Comparison of ENCODE assay signal across 8 cellular contexts in genomic region chr19:17855333-17856152, GRCh38. TPM values are rescaled to one million over a fixed set of nuclear protein-coding genes. Genes with fewer than 3 reads are reported as not detected.
A peak's percentile ranks its signal among the peaks of the same experiment; 100 is the strongest.
DNase-seq lines count a peak whose midpoint lies in the region; ATAC-seq, FAIRE-seq and TF ChIP-seq lines count a peak whose summit lies in the region.

No MANE protein-coding gene starts in this region.

- no peaks in the 10 kb centered on the region for H3K9me3 ChIP-seq in colonic mucosa

- no peak overlapping the region for H3K4me3 ChIP-seq in colonic mucosa
- no peak overlapping the region for H3K4me3 ChIP-seq in lower leg skin (ENCODE audit: low read depth, poor library complexity, severe bottlenecking)

- POLR2A ChIA-PET in activated CD4-positive, alpha-beta T cell treated with anti-CD3 and anti-CD28 coated beads, Interleukin-2, amount 10 ng/mL, durations not matched to agents 7 days and 5 days (lab: Charles Lee): no interaction called here

- TF ChIP-seq CTCF in colonic mucosa (IDR thresholded peaks at IDR 0.05) (peak; percentile 98), lower leg skin (IDR thresholded peaks at IDR 0.05) (peak in 1 of 3 donors; percentile 93)

- H3K4me1 ChIP-seq in colonic mucosa: no peaks in the 10 kb centered on the region

- CTCF ChIA-PET in activated CD4-positive, alpha-beta T cell treated with anti-CD3 and anti-CD28 coated beads, Interleukin-2, amount 10 ng/mL, durations not matched to agents 7 days and 5 days (lab: Charles Lee): interaction anchor here (0.6 to 20.4 kb wide), 20 partner anchors 9 to 204 kb away, joined by 3 to 326 read pairs (median 3); partner anchors contain the start of genes CCDC124 and SLC5A5

- peak overlapping the region; percentile 74 for H3K27ac Mint-ChIP-seq in activated CD4-positive, alpha-beta T cell treated with anti-CD3 and anti-CD28 coated beads, Interleukin-2, amount 10 ng/mL, durations not matched to agents 7 days and 5 days

- peaks cover 23% of the 10 kb centered on the region for H3K4me1 Mint-ChIP-seq in activated CD4-positive, alpha-beta T cell treated with anti-CD3 and anti-CD28 coated beads, Interleukin-2, amount 10 ng/mL, durations not matched to agents 7 days and 5 days

- H3K9ac ChIP-seq in colonic mucosa (ENCODE audit: low read depth in 2 of 2, low read length in 2 of 2): no peak overlapping the region

- H3K4me3 Mint-ChIP-seq in activated CD4-positive, alpha-beta T cell treated with anti-CD3 and anti-CD28 coated beads, Interleukin-2, amount 10 ng/mL, durations not matched to agents 7 days and 5 days: no peak overlapping the region

- no peaks in the 10 kb centered on the region for H3K27me3 ChIP-seq in colonic mucosa

- no peaks in the 10 kb centered on the region for H3K36me3 ChIP-seq in colonic mucosa

- TF ChIP-seq POLR2A in H54 (IDR thresholded peaks at IDR 0.05; ENCODE audit: low read depth, low read length) (no peak), lower leg skin (IDR thresholded peaks at IDR 0.05) (no peak)

- no peak overlapping the region for H3K27ac ChIP-seq in colonic mucosa

- no peak for ATAC-seq in HG03039 (IDR thresholded peaks at IDR 0.05; ENCODE audit: unreplicated experiment)

- H3K36me3 Mint-ChIP-seq in activated CD4-positive, alpha-beta T cell treated with anti-CD3 and anti-CD28 coated beads, Interleukin-2, amount 10 ng/mL, durations not matched to agents 7 days and 5 days (ENCODE audit: low read depth): peaks cover 15% of the 10 kb centered on the region

- H3K9me3 Mint-ChIP-seq in activated CD4-positive, alpha-beta T cell treated with anti-CD3 and anti-CD28 coated beads, Interleukin-2, amount 10 ng/mL, durations not matched to agents 7 days and 5 days: peaks cover 3% of the 10 kb centered on the region

- no peaks in the 10 kb centered on the region for H3K27me3 Mint-ChIP-seq in activated CD4-positive, alpha-beta T cell treated with anti-CD3 and anti-CD28 coated beads, Interleukin-2, amount 10 ng/mL, durations not matched to agents 7 days and 5 days

- peak; percentile 83 for DNase-seq in AG08395 (ENCODE audit: low spot score)
- DNase-seq in H54 (ENCODE audit: insufficient read length, low spot score): peak; percentile 76
- peak; percentile 22 for DNase-seq in NCI-H526 treated with DMSO at 0.1 percent for 48 hours (lab: John Stamatoyannopoulos, UW)
- peak; percentile 90 for DNase-seq in activated CD4-positive, alpha-beta T cell treated with anti-CD3 and anti-CD28 coated beads, Interleukin-2, amount 10 ng/mL, durations not matched to agents 7 days and 5 days
- peak; percentile 91 for DNase-seq in colonic mucosa
- DNase-seq in lower leg skin (ENCODE audit: low spot score in 2 of 2): peak; percentile 77 to 97
- peak; percentile 88 for DNase-seq in stimulated activated CD8-positive, alpha-beta memory T cell treated with anti-CD3 and anti-CD28 coated beads, Interleukin-12 subunit alpha, Interleukin-12 subunit beta, amount 100 ng/mL, for 1 hour (ENCODE audit: low read depth)

- intact Hi-C loops in colonic mucosa (cut with DNase I): loop anchor here (10.0 kb wide), 2 partner anchors 151 to 391 kb away; partner anchors contain the start of gene NXNL1
- intact Hi-C loops in lower leg skin (cut with DNase I; ENCODE audit: low total_unique reads): loop anchor here (10.0 kb wide), 1 partner anchor 151 kb away; no protein-coding TSS in a partner anchor

- peak; percentile 75 for FAIRE-seq in H54 (lab: Jason Lieb, UNC)

- WGBS in lower leg skin, 2 donors: 12 to 17% methylated on average over 23 to 28 of the region's 28 CpGs

RNA-seq across cellular contexts. Expression of gene RPL18A, which starts 4.2 kb away (rescaled TPM):
- total RNA-seq in activated CD4-positive, alpha-beta T cell treated with anti-CD3 and anti-CD28 coated beads, Interleukin-2, amount 10 ng/mL, durations not matched to agents 7 days and 5 days: 1,000 to 10,000 TPM; 2,216 to 2,434 TPM
- total RNA-seq in colonic mucosa: 1,000 to 10,000 TPM; 1,592 to 1,923 TPM
- 1,000 to 10,000 TPM; 2,094 to 3,301 (median 2,396) TPM for total RNA-seq in lower leg skin

RNA-seq across cellular contexts. Expression of gene JAK3, which starts 7.8 kb away (rescaled TPM):
- total RNA-seq in activated CD4-positive, alpha-beta T cell treated with anti-CD3 and anti-CD28 coated beads, Interleukin-2, amount 10 ng/mL, durations not matched to agents 7 days and 5 days: 100 to 1,000 TPM; 172 to 176 TPM
- total RNA-seq in colonic mucosa (1 to 10 TPM; 3.1 to 4.0 TPM), lower leg skin (1 to 10 TPM; 2.1 to 4.0 (median 3.7) TPM)

RNA-seq across cellular contexts. Expression of gene SLC5A5, which starts 16.2 kb away (rescaled TPM):
- total RNA-seq in activated CD4-positive, alpha-beta T cell treated with anti-CD3 and anti-CD28 coated beads, Interleukin-2, amount 10 ng/mL, durations not matched to agents 7 days and 5 days: 1 to 10 TPM; 1.7 to 2.2 TPM
- total RNA-seq in colonic mucosa: not detected
- not detected for total RNA-seq in lower leg skin

RNA-seq across cellular contexts. Expression of gene INSL3, which starts 34.2 kb away (rescaled TPM):
- 1 to 10 TPM; 6.8 to 7.4 TPM for total RNA-seq in activated CD4-positive, alpha-beta T cell treated with anti-CD3 and anti-CD28 coated beads, Interleukin-2, amount 10 ng/mL, durations not matched to agents 7 days and 5 days
- total RNA-seq in colonic mucosa: not detected
- total RNA-seq in lower leg skin: not detected

Comparison
In these comparisons a context has a peak if more than half of its experiments do, and no peak if none do; other contexts are left out.
1. DNase-seq: peak in every context shown above with its lines; median percentile 91 in colonic mucosa; 90 in activated CD4-positive, alpha-beta T cell treated with anti-CD3 and anti-CD28 coated beads, Interleukin-2, amount 10 ng/mL, durations not matched to agents 7 days and 5 days; 88 in stimulated activated CD8-positive, alpha-beta memory T cell treated with anti-CD3 and anti-CD28 coated beads, Interleukin-12 subunit alpha, Interleukin-12 subunit beta, amount 100 ng/mL, for 1 hour; 87 in lower leg skin; 83 in AG08395; 76 in H54; 22 in NCI-H526 treated with DMSO at 0.1 percent for 48 hours.
2. RNA of gene JAK3, which starts 7.8 kb away (total RNA-seq): 172 to 176 TPM in activated CD4-positive, alpha-beta T cell treated with anti-CD3 and anti-CD28 coated beads, Interleukin-2, amount 10 ng/mL, durations not matched to agents 7 days and 5 days; 3.1 to 4.0 TPM in colonic mucosa and 2.1 to 4.0 TPM in lower leg skin; every median in the first group is over 10 times any median in the second.